1 cellular context compared by ENCODE assay signal in genomic region chr6:167683028-167683862, GRCh38.
A peak's percentile ranks its signal among the peaks of the same experiment; 100 is the strongest.
TF ChIP-seq lines count a peak whose summit lies in the region.

No MANE protein-coding gene starts in this region.

TF ChIP-seq in HepG2, 621 proteins besides CTCF, POLR2A, EP300 and RAD21 (continued from another document and continues in another):
- TF ChIP-seq SKIL (CRISPR knock-in tag; IDR thresholded peaks at IDR 0.05; ENCODE audit: borderline replicate concordance) (peak; percentile 100), SIN3B (IDR thresholded peaks at IDR 0.05; ENCODE audit: low read length) (no peak), ZMYM2 (CRISPR knock-in tag; IDR thresholded peaks at IDR 0.05) (peak; percentile 98), ZFP36L1 (CRISPR knock-in tag; IDR thresholded peaks at IDR 0.05) (peak; percentile 99), DRAP1 (CRISPR knock-in tag; IDR thresholded peaks at IDR 0.05) (peak; percentile 86), GRHL1 (CRISPR knock-in tag; conservative IDR thresholded peaks at IDR 0.05) (no peak), ZNF275 (CRISPR knock-in tag; IDR thresholded peaks at IDR 0.05; ENCODE audit: borderline replicate concordance) (peak; percentile 92; the same call in 1 of the 2 replicates), HOXA5 (CRISPR knock-in tag; IDR thresholded peaks at IDR 0.05) (peak; percentile 68; the same call in 1 of the 2 replicates), UBTF (CRISPR knock-in tag; IDR thresholded peaks at IDR 0.05) (peak; percentile 74), NCOR1 (IDR thresholded peaks at IDR 0.05; ENCODE audit: borderline replicate concordance, low read length) (peak; percentile 99), ZFP36 (IDR thresholded peaks at IDR 0.05; ENCODE audit: borderline replicate concordance, low read depth, low read length, partially characterized antibody) (no peak), ZNF615 (CRISPR knock-in tag; IDR thresholded peaks at IDR 0.05; ENCODE audit: borderline replicate concordance) (no peak), ZNF619 (CRISPR knock-in tag; IDR thresholded peaks at IDR 0.05) (peak; percentile 89), HOXA9 (CRISPR knock-in tag; IDR thresholded peaks at IDR 0.05; ENCODE audit: borderline replicate concordance) (no peak), PRPF4 (IDR thresholded peaks at IDR 0.05; ENCODE audit: low read depth, low read length, poor library complexity, severe bottlenecking) (peak; percentile 39), ZHX2 (IDR thresholded peaks at IDR 0.05; ENCODE audit: low read depth) (no peak), ZHX2 (CRISPR knock-in tag; IDR thresholded peaks at IDR 0.05; ENCODE audit: borderline replicate concordance) (no peak), ETS1 (CRISPR knock-in tag; IDR thresholded peaks at IDR 0.05) (no peak), MED1 (CRISPR knock-in tag; IDR thresholded peaks at IDR 0.05) (peak; percentile 100), PRDM15 (CRISPR knock-in tag; IDR thresholded peaks at IDR 0.05) (no peak), ZNF709 (CRISPR knock-in tag; IDR thresholded peaks at IDR 0.05) (peak; percentile 94), PBX3 (CRISPR knock-in tag; IDR thresholded peaks at IDR 0.05; ENCODE audit: borderline replicate concordance) (no peak), EZH2 (conservative IDR thresholded peaks at IDR 0.05; ENCODE audit: low read depth, low read length) (no peak), ZNF513 (CRISPR knock-in tag; conservative IDR thresholded peaks at IDR 0.05) (no peak)
